23 cellular contexts compared by ENCODE assay signal in genomic region chr7:115252461-115252860, GRCh38.
"Had no signal": no experiment of that assay in that cellular context is flagged by ENCODE, and none has a peak within 500 bp of the region (broad histone marks: within the 10 kb centered on the region; RNA-seq: fewer than 3 reads in every experiment).

No MANE protein-coding gene starts in this region.

- H3K4me1 ChIP-seq: gastrocnemius medialis, left lung, neural progenitor cell, psoas muscle, sigmoid colon, testis, tibial artery, upper lobe of left lung had no signal

- H3K27me3 ChIP-seq: gastrocnemius medialis, hepatocyte, left lung, neural progenitor cell, sigmoid colon, testis, tibial artery, upper lobe of left lung had no signal

- H2AFZ ChIP-seq: hepatocyte, neural progenitor cell had no signal

- H3K36me3 ChIP-seq: gastrocnemius medialis, left lung, neural progenitor cell, sigmoid colon, tibial artery, upper lobe of left lung had no signal

- H3K27ac ChIP-seq: gastrocnemius medialis, hepatocyte, left lung, neural progenitor cell, psoas muscle, sigmoid colon, testis, tibial artery, upper lobe of left lung had no signal

- H3K9me3 ChIP-seq: gastrocnemius medialis, sigmoid colon, testis, tibial artery, upper lobe of left lung had no signal

- H3K4me3 ChIP-seq: gastrocnemius medialis, hepatocyte, left lung, neural progenitor cell, psoas muscle, sigmoid colon, testis, tibial artery, upper lobe of left lung had no signal

- H3K4me3 Mint-ChIP-seq: effector memory CD8-positive, alpha-beta T cell; naive thymus-derived CD4-positive, alpha-beta T cell; nephron; neural progenitor cell; stimulated activated effector memory CD8-positive, alpha-beta T cell treated with anti-CD3 and anti-CD28 coated beads, Interleukin-12 subunit alpha, Interleukin-12 subunit beta, amount 100 ng/mL, for 72 hours had no signal

- DNase-seq: cortex of kidney; effector memory CD8-positive, alpha-beta T cell; gastrocnemius medialis; head of caudate nucleus; left cardiac atrium; left lung; mesendoderm; midbrain; naive thymus-derived CD4-positive, alpha-beta T cell; psoas muscle; right cardiac atrium; sigmoid colon; stimulated activated CD4-positive, alpha-beta T cell treated with anti-CD3 and anti-CD28 coated beads, Interleukin-2, amount 100 ng/mL, for 24 hours; stimulated activated CD4-positive, alpha-beta T cell treated with anti-CD3 and anti-CD28 coated beads, Interleukin-4, amount 100 ng/mL, for 24 hours; stimulated activated naive CD8-positive, alpha-beta T cell treated with anti-CD3 and anti-CD28 coated beads, Interleukin-15, Interleukin-2, amounts not matched to agents 100 U/mL and 50 U/mL, for 24 hours; substantia nigra; testis; tibial artery; upper lobe of left lung had no signal

- ATAC-seq: effector memory CD8-positive, alpha-beta T cell; gastrocnemius medialis; left cardiac atrium; left lung; naive thymus-derived CD4-positive, alpha-beta T cell; psoas muscle; right cardiac atrium; stimulated activated effector memory CD8-positive, alpha-beta T cell treated with anti-CD3 and anti-CD28 coated beads, Interleukin-12 subunit alpha, Interleukin-12 subunit beta, amount 100 ng/mL, for 72 hours; stimulated activated naive CD8-positive, alpha-beta T cell treated with anti-CD3 and anti-CD28 coated beads, Interleukin-15, Interleukin-2, amounts not matched to agents 100 U/mL and 50 U/mL, for 24 hours had no signal

- H3K9ac ChIP-seq: neural progenitor cell had no signal

- H3K27ac Mint-ChIP-seq: effector memory CD8-positive, alpha-beta T cell; naive thymus-derived CD4-positive, alpha-beta T cell; nephron; neural progenitor cell; stimulated activated effector memory CD8-positive, alpha-beta T cell treated with anti-CD3 and anti-CD28 coated beads, Interleukin-12 subunit alpha, Interleukin-12 subunit beta, amount 100 ng/mL, for 72 hours had no signal

- H3K36me3 Mint-ChIP-seq: naive thymus-derived CD4-positive, alpha-beta T cell; neural progenitor cell; stimulated activated effector memory CD8-positive, alpha-beta T cell treated with anti-CD3 and anti-CD28 coated beads, Interleukin-12 subunit alpha, Interleukin-12 subunit beta, amount 100 ng/mL, for 72 hours had no signal

- H3K9me3 Mint-ChIP-seq: effector memory CD8-positive, alpha-beta T cell; neural progenitor cell; stimulated activated effector memory CD8-positive, alpha-beta T cell treated with anti-CD3 and anti-CD28 coated beads, Interleukin-12 subunit alpha, Interleukin-12 subunit beta, amount 100 ng/mL, for 72 hours had no signal

- H3K79me2 ChIP-seq: hepatocyte had no signal

- H3K4me1 Mint-ChIP-seq: naive thymus-derived CD4-positive, alpha-beta T cell; neural progenitor cell; stimulated activated effector memory CD8-positive, alpha-beta T cell treated with anti-CD3 and anti-CD28 coated beads, Interleukin-12 subunit alpha, Interleukin-12 subunit beta, amount 100 ng/mL, for 72 hours had no signal

- H3K4me2 ChIP-seq: hepatocyte, neural progenitor cell had no signal
